Comparison of ENCODE assay signal across 1 cellular context in genomic region chr16:11797166-11797956, GRCh38.
A peak's percentile ranks its signal among the peaks of the same experiment; 100 is the strongest.
TF ChIP-seq lines count a peak whose summit lies in the region.

Gene ZC3H7A (minus strand): TSS chr16:11797258. CDS start chr16:11782354, 14,904 bp downstream.

TF ChIP-seq in K562, 482 proteins besides CTCF, POLR2A, EP300 and RAD21 (continued from another document and continues in another):
- no peak for TF ChIP-seq BCLAF1 (IDR thresholded peaks at IDR 0.05; ENCODE audit: borderline replicate concordance in 1 of 2, control insufficient read depth in 1 of 2, low read depth in 2 of 2, low read length in 1 of 2)
- TF ChIP-seq ZNF347 (CRISPR knock-in tag; IDR thresholded peaks at IDR 0.05; ENCODE audit: low read depth), result no peak
- no peak; the same call in 1 of the 2 replicates for TF ChIP-seq ATF4 (CRISPR knock-in tag; IDR thresholded peaks at IDR 0.05)
- no peak for TF ChIP-seq NR0B1 (IDR thresholded peaks at IDR 0.05; ENCODE audit: partially characterized antibody)
- TF ChIP-seq TRIM28 (IDR thresholded peaks at IDR 0.05), result no peak
- no peak for TF ChIP-seq RBM22 (IDR thresholded peaks at IDR 0.05; ENCODE audit: low read depth, low read length, poor library complexity, severe bottlenecking)
- TF ChIP-seq HDAC6 (IDR thresholded peaks at IDR 0.05; ENCODE audit: low read depth, low read length), result no peak
- TF ChIP-seq ZNF57 (CRISPR knock-in tag; IDR thresholded peaks at IDR 0.05), result no peak
- TF ChIP-seq ILF3 (IDR thresholded peaks at IDR 0.05; ENCODE audit: borderline replicate concordance), result no peak
- no peak for TF ChIP-seq TRIM25 (IDR thresholded peaks at IDR 0.05; ENCODE audit: borderline replicate concordance)
- TF ChIP-seq MAZ (CRISPR knock-in tag; conservative IDR thresholded peaks at IDR 0.05 in 1 of 2, IDR thresholded peaks at IDR 0.05 in 1 of 2), result peak; percentile 66 to 71
- no peak for TF ChIP-seq TOE1 (IDR thresholded peaks at IDR 0.05; ENCODE audit: borderline replicate concordance)
- TF ChIP-seq TOE1 (CRISPR knock-in tag; IDR thresholded peaks at IDR 0.05; ENCODE audit: borderline replicate concordance, low read depth), result no peak
- no peak for TF ChIP-seq SIRT6 (IDR thresholded peaks at IDR 0.05; ENCODE audit: low read depth, low read length)
- TF ChIP-seq CC2D1A (IDR thresholded peaks at IDR 0.05), result peak; percentile 64; the same call in 1 of the 2 replicates
- no peak for TF ChIP-seq DPF2 (IDR thresholded peaks at IDR 0.05)
- TF ChIP-seq GATA2 (CRISPR knock-in tag; IDR thresholded peaks at IDR 0.05), result 0 out of 2 replicates have a peak, but pooled peaks have one; percentile 6
- TF ChIP-seq KAT8 (IDR thresholded peaks at IDR 0.05; ENCODE audit: low read depth), result no peak
- 0 out of 2 replicates have a peak, but pooled peaks have one; percentile 2 for TF ChIP-seq STAG1 (CRISPR knock-in tag; IDR thresholded peaks at IDR 0.05; ENCODE audit: borderline replicate concordance)
- TF ChIP-seq FOXP4 (CRISPR knock-in tag; IDR thresholded peaks at IDR 0.05; ENCODE audit: borderline replicate concordance), result no peak
- TF ChIP-seq KAT7 (CRISPR knock-in tag; IDR thresholded peaks at IDR 0.05; ENCODE audit: borderline replicate concordance), result 0 out of 2 replicates have a peak, but pooled peaks have one; percentile 31
- TF ChIP-seq ATF6 (CRISPR knock-in tag; IDR thresholded peaks at IDR 0.05), result peak; percentile 2; the same call in 1 of the 2 replicates
- no peak for TF ChIP-seq HDAC8 (tag; IDR thresholded peaks at IDR 0.05)
- TF ChIP-seq ZNF79 (CRISPR knock-in tag; IDR thresholded peaks at IDR 0.05; ENCODE audit: low read depth), result no peak
- no peak for TF ChIP-seq PBX2 (CRISPR knock-in tag; IDR thresholded peaks at IDR 0.05; ENCODE audit: low read depth)
- TF ChIP-seq PBX2 (tag; conservative IDR thresholded peaks at IDR 0.05; ENCODE audit: low read depth), result no peak; the same call in 1 of the 2 replicates
- no peak for TF ChIP-seq MBD1 (CRISPR knock-in tag; IDR thresholded peaks at IDR 0.05)
- TF ChIP-seq TSC22D4 (tag; IDR thresholded peaks at IDR 0.05), result no peak
- no peak for TF ChIP-seq KLF6 (CRISPR knock-in tag; IDR thresholded peaks at IDR 0.05; ENCODE audit: borderline replicate concordance)
- no peak for TF ChIP-seq ZNF449 (CRISPR knock-in tag; IDR thresholded peaks at IDR 0.05)
- TF ChIP-seq ARID4B (CRISPR knock-in tag; IDR thresholded peaks at IDR 0.05), result 0 out of 2 replicates have a peak, but pooled peaks have one; percentile 20
- peak; percentile 58; the same call in 1 of the 2 replicates for TF ChIP-seq MTA3 (IDR thresholded peaks at IDR 0.05; ENCODE audit: borderline replicate concordance)
- TF ChIP-seq ZNF830 (CRISPR knock-in tag; IDR thresholded peaks at IDR 0.05), result no peak
- no peak for TF ChIP-seq SPI1 (IDR thresholded peaks at IDR 0.05; ENCODE audit: borderline replicate concordance, low read depth, low read length)
- TF ChIP-seq TAF7 (tag; IDR thresholded peaks at IDR 0.05), result peak; percentile 63
- TF ChIP-seq BCOR (IDR thresholded peaks at IDR 0.05), result 0 out of 2 replicates have a peak, but pooled peaks have one; percentile 8
- no peak for TF ChIP-seq HIVEP1 (CRISPR knock-in tag; IDR thresholded peaks at IDR 0.05)
